ENCODE assay signal across 23 cellular contexts in the genomic region with DNA sequence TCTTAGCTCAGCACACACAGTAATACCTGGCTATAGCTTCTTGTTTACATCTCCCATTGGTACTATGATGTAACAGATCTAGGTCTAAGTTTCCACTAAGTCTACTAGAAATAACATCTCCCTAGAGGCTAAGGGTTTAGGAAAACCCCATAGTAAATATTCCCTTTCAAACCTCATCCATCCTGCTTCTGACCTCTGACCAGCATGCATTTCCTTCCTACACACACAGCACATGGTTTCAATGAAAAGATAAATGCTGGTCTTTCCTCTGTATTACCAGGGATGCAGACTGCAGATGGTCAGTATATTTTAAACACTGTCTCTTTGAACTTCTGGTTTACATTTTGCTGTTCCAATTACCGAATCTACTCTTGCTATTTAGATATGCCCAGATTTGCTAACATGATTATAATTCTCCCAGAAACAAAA.
DNase-seq lines count a peak whose midpoint lies in the region; ATAC-seq lines count a peak whose summit lies in the region.
"Had no signal": no experiment of that assay in that cellular context is flagged by ENCODE, and none has a peak within 500 bp of the region (broad histone marks: within the 10 kb centered on the region; RNA-seq: fewer than 3 reads in every experiment).

No MANE protein-coding gene starts in this region.

- ATAC-seq in stimulated activated naive CD8-positive, alpha-beta T cell treated with anti-CD3 and anti-CD28 coated beads, Interleukin-15, Interleukin-2, amounts not matched to agents 100 U/mL and 50 U/mL, for 24 hours, result no peak
- ATAC-seq in left colon (no peak), HG02588 (IDR thresholded peaks at IDR 0.05; ENCODE audit: unreplicated experiment) (no peak), HG03354 (IDR thresholded peaks at IDR 0.05; ENCODE audit: poor library complexity, severe bottlenecking, unreplicated experiment) (no peak)
- ATAC-seq: activated CD4-positive, alpha-beta T cell treated with anti-CD3 and anti-CD28 coated beads for 36 hours; heart left ventricle; psoas muscle had no signal

- no peak for DNase-seq in stimulated activated naive CD8-positive, alpha-beta T cell treated with anti-CD3 and anti-CD28 coated beads, Interleukin-15, Interleukin-2, amounts not matched to agents 100 U/mL and 50 U/mL, for 24 hours
- DNase-seq in SK-N-DZ (ENCODE audit: low spot score) (peak; percentile 4), fibroblast of peridontal ligament (ENCODE audit: extremely low read depth) (peak; percentile 61), left colon (no peak), putamen (ENCODE audit: low spot score) (no peak)
- DNase-seq: activated CD4-positive, alpha-beta T cell treated with anti-CD3 and anti-CD28 coated beads for 36 hours; activated naive CD4-positive, alpha-beta T cell treated with Interleukin-2 at 50 U/mL for 16 hours; CD4-positive, alpha-beta memory T cell; colonic mucosa; DMS79; GM23248; heart left ventricle; immature natural killer cell; mesendoderm; NCI-H1092 treated with DMSO at 0.1 percent for 48 hours; NCI-H774; PC-9; psoas muscle had no signal

- H3K27me3 Mint-ChIP-seq in stimulated activated naive CD8-positive, alpha-beta T cell treated with anti-CD3 and anti-CD28 coated beads, Interleukin-15, Interleukin-2, amounts not matched to agents 100 ng/mL and 50 ng/mL, for 24 hours, result no peaks in the 10 kb centered on the region
- H3K27me3 Mint-ChIP-seq: activated CD4-positive, alpha-beta T cell treated with anti-CD3 and anti-CD28 coated beads for 36 hours; CD4-positive, alpha-beta memory T cell; type B pancreatic cell had no signal

- H3K9me3 Mint-ChIP-seq in stimulated activated naive CD8-positive, alpha-beta T cell treated with anti-CD3 and anti-CD28 coated beads, Interleukin-15, Interleukin-2, amounts not matched to agents 100 ng/mL and 50 ng/mL, for 24 hours, result no peaks in the 10 kb centered on the region
- H3K9me3 Mint-ChIP-seq: CD4-positive, alpha-beta memory T cell; immature natural killer cell; neural crest cell; type B pancreatic cell had no signal

- H3K4me1 Mint-ChIP-seq in stimulated activated naive CD8-positive, alpha-beta T cell treated with anti-CD3 and anti-CD28 coated beads, Interleukin-15, Interleukin-2, amounts not matched to agents 100 ng/mL and 50 ng/mL, for 24 hours (ENCODE audit: low read depth), result peaks cover 13% of the 10 kb centered on the region

- peak overlapping the region; percentile 49 for H3K27ac Mint-ChIP-seq in stimulated activated naive CD8-positive, alpha-beta T cell treated with anti-CD3 and anti-CD28 coated beads, Interleukin-15, Interleukin-2, amounts not matched to agents 100 ng/mL and 50 ng/mL, for 24 hours
- H3K27ac Mint-ChIP-seq: immature natural killer cell, type B pancreatic cell had no signal

- peaks cover 30% of the 10 kb centered on the region for H3K36me3 Mint-ChIP-seq in stimulated activated naive CD8-positive, alpha-beta T cell treated with anti-CD3 and anti-CD28 coated beads, Interleukin-15, Interleukin-2, amounts not matched to agents 100 ng/mL and 50 ng/mL, for 24 hours (ENCODE audit: low read depth)

- H3K4me3 Mint-ChIP-seq in stimulated activated naive CD8-positive, alpha-beta T cell treated with anti-CD3 and anti-CD28 coated beads, Interleukin-15, Interleukin-2, amounts not matched to agents 100 ng/mL and 50 ng/mL, for 24 hours, result no peak overlapping the region
- H3K4me3 Mint-ChIP-seq: activated CD4-positive, alpha-beta T cell treated with anti-CD3 and anti-CD28 coated beads for 36 hours; CD4-positive, alpha-beta memory T cell; immature natural killer cell; neural crest cell; type B pancreatic cell had no signal

- intact Hi-C loops in left colon (cut with DNase I, micrococcal nuclease), result no loop called here

Comparison
In these comparisons a context has a peak if more than half of its experiments do, and no peak if none do; other contexts are left out.
1. DNase-seq: peak in SK-N-DZ (single experiment) and fibroblast of peridontal ligament (single experiment); none in stimulated activated naive CD8-positive, alpha-beta T cell treated with anti-CD3 and anti-CD28 coated beads, Interleukin-15, Interleukin-2, amounts not matched to agents 100 U/mL and 50 U/mL, for 24 hours (single experiment), left colon (0 of 2) and putamen (single experiment).